Comparison of ENCODE assay signal across 8 cellular contexts in the genomic region with DNA sequence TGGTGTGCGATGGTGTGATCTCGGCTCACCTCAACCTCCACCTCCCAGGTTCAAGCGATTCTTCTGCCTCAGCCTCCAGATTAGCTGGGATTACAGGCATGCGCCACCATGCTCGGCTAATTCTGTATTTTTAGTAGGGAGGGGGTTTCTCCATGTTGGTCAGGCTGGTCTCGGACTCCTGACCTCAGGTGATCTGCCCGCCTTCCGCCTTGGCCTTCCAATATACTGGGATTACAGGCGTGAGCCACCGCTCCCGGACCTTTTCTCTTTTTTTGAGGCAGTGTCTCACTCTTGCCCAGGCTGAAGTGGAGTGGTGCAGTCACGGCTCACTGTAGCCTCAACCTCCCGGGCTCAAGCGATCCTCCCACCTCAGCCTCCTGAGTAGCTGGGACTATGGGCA. TPM values are rescaled to one million over a fixed set of nuclear protein-coding genes. Genes with fewer than 3 reads are reported as not detected.
"Had no signal": no experiment of that assay in that cellular context is flagged by ENCODE, and none has a peak within 500 bp of the region (broad histone marks: within the 10 kb centered on the region; RNA-seq: fewer than 3 reads in every experiment).

No MANE protein-coding gene starts in this region.

RNA-seq across cellular contexts. Expression of gene C11orf52, which starts 14.5 kb away (rescaled TPM):
- total RNA-seq: activated CD4-positive, alpha-beta memory T cell treated with anti-CD3 and anti-CD28 coated beads, Interleukin-2, amount 10 ng/mL, durations not matched to agents 7 days and 5 days; activated CD4-positive, alpha-beta T cell treated with anti-CD3 and anti-CD28 coated beads for 36 hours; activated CD4-positive, alpha-beta T cell treated with anti-CD3 and anti-CD28 coated beads, Interleukin-2, amount 10 ng/mL, durations not matched to agents 24 days and 14 days; activated T-cell treated with anti-CD3 and anti-CD28 coated beads, Interleukin-2, amount 50 U/mL, for 72 hours; ascending aorta; frontal cortex had no signal

RNA-seq across cellular contexts. Expression of gene HSPB2, which starts 20.6 kb away (rescaled TPM):
- total RNA-seq: activated CD4-positive, alpha-beta memory T cell treated with anti-CD3 and anti-CD28 coated beads, Interleukin-2, amount 10 ng/mL, durations not matched to agents 7 days and 5 days; activated CD4-positive, alpha-beta T cell treated with anti-CD3 and anti-CD28 coated beads for 36 hours; activated CD4-positive, alpha-beta T cell treated with anti-CD3 and anti-CD28 coated beads, Interleukin-2, amount 10 ng/mL, durations not matched to agents 24 days and 14 days; ascending aorta; dermis microvascular lymphatic vessel endothelial cell; epithelial cell of proximal tubule had no signal

RNA-seq across cellular contexts. Expression of gene CRYAB, which starts 21.6 kb away (rescaled TPM):
- total RNA-seq: activated CD4-positive, alpha-beta memory T cell treated with anti-CD3 and anti-CD28 coated beads, Interleukin-2, amount 10 ng/mL, durations not matched to agents 7 days and 5 days; activated CD4-positive, alpha-beta T cell treated with anti-CD3 and anti-CD28 coated beads for 36 hours; activated CD4-positive, alpha-beta T cell treated with anti-CD3 and anti-CD28 coated beads, Interleukin-2, amount 10 ng/mL, durations not matched to agents 24 days and 14 days; activated T-cell treated with anti-CD3 and anti-CD28 coated beads, Interleukin-2, amount 50 U/mL, for 72 hours had no signal

RNA-seq across cellular contexts. Expression of gene CFAP68, which starts 53.8 kb away (rescaled TPM):
- total RNA-seq: ascending aorta had no signal
